Comparison of ENCODE assay signal across 14 cellular contexts in genomic region chr1:158022554-158023278, GRCh38. TPM values are rescaled to one million over a fixed set of nuclear protein-coding genes. Genes with fewer than 3 reads are reported as not detected.
DNase-seq lines count a peak whose midpoint lies in the region; ATAC-seq and TF ChIP-seq lines count a peak whose summit lies in the region.
"Had no signal": no experiment of that assay in that cellular context is flagged by ENCODE, and none has a peak within 500 bp of the region (broad histone marks: within the 10 kb centered on the region; RNA-seq: fewer than 3 reads in every experiment).

No MANE protein-coding gene starts in this region.

- H3K27me3 ChIP-seq in heart right ventricle (no peaks in the 10 kb centered on the region), osteoblast (ENCODE audit: insufficient read depth, low read length) (no peaks in the 10 kb centered on the region), vagina (no peaks in the 10 kb centered on the region)
- H3K27me3 ChIP-seq: MG63 had no signal

- intact Hi-C loops in heart right ventricle (cut with DNase I) (no loop called here), vagina (cut with DNase I) (no loop called here)

- H4K20me1 ChIP-seq in osteoblast (ENCODE audit: insufficient read depth, low read length): peaks cover 2% of the 10 kb centered on the region

- H3K4me3 ChIP-seq in heart right ventricle (no peak overlapping the region), osteoblast (ENCODE audit: insufficient read depth, low read length) (no peak overlapping the region), vagina (peak overlapping the region in 1 of 2 donors; percentile 12)
- H3K4me3 ChIP-seq: MG63 had no signal

- H3K4me2 ChIP-seq in osteoblast (ENCODE audit: insufficient read depth, low read length): peak overlapping the region; percentile 15

- no peak for TF ChIP-seq POLR2A in vagina (IDR thresholded peaks at IDR 0.05)

- in situ Hi-C loops in G401 (cut with HindIII; ENCODE audit: low sequenced_read_pairs): no loop called here

- H3K27ac ChIP-seq in heart right ventricle: peak overlapping the region; percentile 7 to 94 (median 74)
- H3K27ac ChIP-seq in osteoblast (ENCODE audit: low read depth, low read length): peak overlapping the region; percentile 0
- peak overlapping the region; percentile 88 for H3K27ac ChIP-seq in vagina
- H3K27ac ChIP-seq: 22Rv1 had no signal

- H2AFZ ChIP-seq in osteoblast (ENCODE audit: low read length): no peak overlapping the region

- H3K36me3 ChIP-seq in heart right ventricle (no peaks in the 10 kb centered on the region), osteoblast (ENCODE audit: insufficient read depth, low read length) (peaks cover 14% of the 10 kb centered on the region), vagina (no peaks in the 10 kb centered on the region)

- H3K79me2 ChIP-seq in osteoblast (ENCODE audit: insufficient read depth, low read length): peaks cover 82% of the 10 kb centered on the region

- DNase-seq in DMS 273 (lab: John Stamatoyannopoulos, UW; ENCODE audit: unreplicated experiment): peak; percentile 30
- no peak for DNase-seq in DMS 273 treated with DMSO at 0.1 percent for 48 hours (lab: John Stamatoyannopoulos, UW)
- no peak for DNase-seq in heart right ventricle
- peak; percentile 17 for DNase-seq in osteoblast (ENCODE audit: insufficient read length, low spot score, missing footprints)
- DNase-seq in vagina (ENCODE audit: extremely low spot score in 2 of 2): no peak
- no peak for DNase-seq in activated gamma-delta T cell (lab: John Stamatoyannopoulos, UW)
- no peak for DNase-seq in G401 (ENCODE audit: low spot score)
- DNase-seq: activated CD4-positive, alpha-beta memory T cell treated with anti-CD3 and anti-CD28 coated beads for 36 hours; activated naive CD4-positive, alpha-beta T cell treated with Interleukin-2 at 50 U/mL for 16 hours; foreskin fibroblast; MG63; T-helper 17 cell had no signal

- peaks cover 40 to 94% (median 82%) of the 10 kb centered on the region in 9 donors for H3K4me1 ChIP-seq in heart right ventricle
- H3K4me1 ChIP-seq in osteoblast (ENCODE audit: insufficient read depth, low read length): peaks cover 82% of the 10 kb centered on the region
- peaks cover 92% of the 10 kb centered on the region for H3K4me1 ChIP-seq in vagina

- peak in 4 of 8 donors; percentile 9 to 63 (median 46) for ATAC-seq in heart right ventricle
- no peak for ATAC-seq in HG03342 (IDR thresholded peaks at IDR 0.05; ENCODE audit: unreplicated experiment)
- ATAC-seq: T-helper 17 cell had no signal

- TF ChIP-seq CTCF in heart right ventricle (IDR thresholded peaks at IDR 0.05) (no peak), osteoblast (IDR thresholded peaks at IDR 0.05; ENCODE audit: extremely low read depth, low read depth, low read length) (no peak), vagina (IDR thresholded peaks at IDR 0.05) (no peak)

- H3K9me3 ChIP-seq in heart right ventricle (no peaks in the 10 kb centered on the region), osteoblast (ENCODE audit: low read depth, low read length) (no peaks in the 10 kb centered on the region), vagina (no peaks in the 10 kb centered on the region)
- H3K9me3 ChIP-seq: MG63 had no signal

- WGBS in heart right ventricle, 2 donors: 61 to 74% methylated on average over 6 of the region's 6 CpGs

RNA-seq across cellular contexts. Expression of gene KIRREL1, which starts 29.3 kb away (rescaled TPM):
- total RNA-seq in heart right ventricle (10 to 100 TPM in 3 of 10 donors, 1 to 10 TPM in 7; 4.7 to 14.7 (median 7.5) TPM), osteoblast (171 and 174 TPM in 2 replicates), vagina (34.9 TPM)
- polyA plus RNA-seq in heart right ventricle: 1 to 10 TPM; 4.1 to 4.5 TPM
- 29.9 and 31.1 TPM in 2 replicates for total RNA-seq in G401 (2014; rRNA removed; shearing (Covaris generic))
- total RNA-seq: activated CD4-positive, alpha-beta memory T cell treated with anti-CD3 and anti-CD28 coated beads for 36 hours; T-helper 17 cell had no signal

Comparison
In these comparisons a context has a peak if more than half of its experiments do, and no peak if none do; other contexts are left out.
1. DNase-seq: peak in DMS 273 (single experiment) and osteoblast (single experiment); none in DMS 273 treated with DMSO at 0.1 percent for 48 hours (single experiment), heart right ventricle (0 of 2), vagina (0 of 2), activated gamma-delta T cell (single experiment) and G401 (single experiment).
2. H3K27ac ChIP-seq: peak in every context shown above with its lines; median percentile 88 in vagina; 74 in heart right ventricle; 0 in osteoblast.